Comparison of ENCODE assay signal across 26 cellular contexts in genomic region chr6:104642871-104643270, GRCh38.
DNase-seq lines count a peak whose midpoint lies in the region; ATAC-seq and TF ChIP-seq lines count a peak whose summit lies in the region.
"Had no signal": no experiment of that assay in that cellular context is flagged by ENCODE, and none has a peak within 500 bp of the region (broad histone marks: within the 10 kb centered on the region; RNA-seq: fewer than 3 reads in every experiment).

No MANE protein-coding gene starts in this region.

- peak overlapping the region; percentile 45 for H3K4me2 ChIP-seq in DOHH2 (ENCODE audit: low read length)

- no peak for TF ChIP-seq CTCF in DOHH2 (IDR thresholded peaks at IDR 0.05; ENCODE audit: low read depth, low read length, poor library complexity, severe bottlenecking)
- TF ChIP-seq CTCF in choroid plexus epithelial cell (conservative IDR thresholded peaks at IDR 0.05; ENCODE audit: low read depth, low read length), result no peak
- TF ChIP-seq CTCF in osteocyte (IDR thresholded peaks at IDR 0.05), result no peak
- no peak for TF ChIP-seq CTCF in testis (IDR thresholded peaks at IDR 0.05)
- TF ChIP-seq CTCF in mucosa of descending colon (IDR thresholded peaks at IDR 0.05), result no peak
- no peak for TF ChIP-seq CTCF in RWPE1 (conservative IDR thresholded peaks at IDR 0.05; ENCODE audit: low read depth)

- H3K9me2 ChIP-seq in DOHH2 (replicated peaks; ENCODE audit: control insufficient read depth, low read length), result no peaks in the 10 kb centered on the region

- H3K4me1 ChIP-seq in DOHH2 (ENCODE audit: control insufficient read depth, low read length), result peaks cover 81% of the 10 kb centered on the region
- H3K4me1 ChIP-seq in testis, result no peaks in the 10 kb centered on the region
- no peaks in the 10 kb centered on the region for H3K4me1 ChIP-seq in mucosa of descending colon (ENCODE audit: low read depth)
- H3K4me1 ChIP-seq: colonic mucosa, Peyer's patch, psoas muscle, uterus had no signal

- H3K9me3 ChIP-seq in DOHH2 (ENCODE audit: control insufficient read depth, insufficient read depth, low read length), result peaks cover 9% of the 10 kb centered on the region; the same call in 1 of the 2 replicates
- H3K9me3 ChIP-seq in testis, result no peaks in the 10 kb centered on the region
- no peaks in the 10 kb centered on the region for H3K9me3 ChIP-seq in mucosa of descending colon
- H3K9me3 ChIP-seq: colonic mucosa, heart right ventricle, Peyer's patch, psoas muscle, SJSA1, uterus had no signal

- intact Hi-C loops in testis (cut with DNase I; ENCODE audit: low total_unique reads), result no loop called here
- intact Hi-C loops in mucosa of descending colon (cut with DNase I, micrococcal nuclease), result no loop called here

- peaks cover 27% of the 10 kb centered on the region for H3F3A ChIP-seq in DOHH2 (ENCODE audit: control insufficient read depth, insufficient read depth)

- DNase-seq in M059J (ENCODE audit: low read depth) (peak; percentile 65), choroid plexus epithelial cell (ENCODE audit: low read depth) (peak; percentile 45), osteocyte (ENCODE audit: extremely low spot score, unreplicated experiment) (no peak), testis (no peak), mucosa of descending colon (no peak), RWPE1 (ENCODE audit: low spot score) (no peak)
- no peak for DNase-seq in activated naive CD4-positive, alpha-beta T cell treated with anti-CD3 and anti-CD28 coated beads, Interleukin-2, amount 50 U/mL, for 16 hours
- DNase-seq: activated CD4-positive, alpha-beta T cell treated with anti-CD3 and anti-CD28 coated beads, Interleukin-2, amount 50 U/mL, for 1 hour; activated CD8-positive, alpha-beta memory T cell treated with anti-CD3 and anti-CD28 coated beads, Interleukin-2, amount 50 U/mL, for 4 hours; activated naive CD8-positive, alpha-beta T cell treated with anti-CD3 and anti-CD28 coated beads, Interleukin-2, amount 10 ng/mL, durations not matched to agents 7 days and 5 days; AML-193; colonic mucosa; DMS79; heart right ventricle; NCI-H1105; NCI-H2029; NCI-H2227 treated with DMSO at 0.1 percent for 48 hours; Peyer's patch; psoas muscle; substantia nigra; T-helper 17 cell; uterus had no signal

- H3K4me3 Mint-ChIP-seq in osteocyte (ENCODE audit: unreplicated experiment), result no peak overlapping the region
- H3K4me3 Mint-ChIP-seq: activated naive CD8-positive, alpha-beta T cell treated with anti-CD3 and anti-CD28 coated beads, Interleukin-2, amount 10 ng/mL, durations not matched to agents 7 days and 5 days; T-helper 17 cell had no signal

- H3K27me3 Mint-ChIP-seq in osteocyte (ENCODE audit: unreplicated experiment), result no peaks in the 10 kb centered on the region
- H3K27me3 Mint-ChIP-seq: activated naive CD8-positive, alpha-beta T cell treated with anti-CD3 and anti-CD28 coated beads, Interleukin-2, amount 10 ng/mL, durations not matched to agents 7 days and 5 days had no signal

- H3K4me3 ChIP-seq in DOHH2 (ENCODE audit: low read length) (peak overlapping the region; percentile 18), choroid plexus epithelial cell (ENCODE audit: low read depth, low read length) (no peak overlapping the region), testis (no peak overlapping the region), mucosa of descending colon (no peak overlapping the region)
- H3K4me3 ChIP-seq: colonic mucosa, heart right ventricle, Peyer's patch, psoas muscle, SJSA1, uterus had no signal

- no peaks in the 10 kb centered on the region for H3K27me3 ChIP-seq in DOHH2 (ENCODE audit: control insufficient read depth, low read length)
- H3K27me3 ChIP-seq in testis, result no peaks in the 10 kb centered on the region
- H3K27me3 ChIP-seq: colonic mucosa, heart right ventricle, Peyer's patch, SJSA1, uterus had no signal

- no peaks in the 10 kb centered on the region for H4K20me1 ChIP-seq in DOHH2 (ENCODE audit: control insufficient read depth, insufficient read depth, low read depth, low read length)

- H3K27ac ChIP-seq in DOHH2 (ENCODE audit: low read depth, low read length) (peak overlapping the region; percentile 52), testis (no peak overlapping the region), RWPE1 (no peak overlapping the region)
- H3K27ac ChIP-seq: colonic mucosa, heart right ventricle, Peyer's patch, psoas muscle, SJSA1, uterus had no signal

- no peaks in the 10 kb centered on the region for H3K79me2 ChIP-seq in DOHH2 (ENCODE audit: control insufficient read depth, low read length)

- 76 to 78% methylated on average over 2 of the region's 2 CpGs for WGBS in testis, 2 donors

- no peaks in the 10 kb centered on the region for H3K9me3 Mint-ChIP-seq in osteocyte (ENCODE audit: unreplicated experiment)
- H3K9me3 Mint-ChIP-seq: activated naive CD8-positive, alpha-beta T cell treated with anti-CD3 and anti-CD28 coated beads, Interleukin-2, amount 10 ng/mL, durations not matched to agents 7 days and 5 days; activated T-helper 2 cell treated with anti-CD3 and anti-CD28 coated beads, Interferon-gamma antibody, Interleukin-2, Interleukin-4, amounts not matched to agents 10 μg/mL and 5 μg/mL and 100 μg/mL, durations not matched to agents 14 hours and 24 hours and 36 hours had no signal

- H3K27ac Mint-ChIP-seq in osteocyte (ENCODE audit: unreplicated experiment), result peak overlapping the region; percentile 58
- H3K27ac Mint-ChIP-seq: activated naive CD8-positive, alpha-beta T cell treated with anti-CD3 and anti-CD28 coated beads, Interleukin-2, amount 10 ng/mL, durations not matched to agents 7 days and 5 days; activated T-helper 2 cell treated with anti-CD3 and anti-CD28 coated beads, Interferon-gamma antibody, Interleukin-2, Interleukin-4, amounts not matched to agents 10 μg/mL and 5 μg/mL and 100 μg/mL, durations not matched to agents 14 hours and 24 hours and 36 hours; T-helper 17 cell had no signal

- peaks cover 3% of the 10 kb centered on the region; the same call in 1 of the 2 replicates for H3K36me3 ChIP-seq in DOHH2 (ENCODE audit: control insufficient read depth, low read length)
- H3K36me3 ChIP-seq in testis (ENCODE audit: low read depth, missing control alignments), result no peaks in the 10 kb centered on the region
- no peaks in the 10 kb centered on the region for H3K36me3 ChIP-seq in mucosa of descending colon (ENCODE audit: low read depth)
- H3K36me3 ChIP-seq: colonic mucosa, heart right ventricle, Peyer's patch, SJSA1, uterus had no signal

- H3K36me3 Mint-ChIP-seq in osteocyte (ENCODE audit: unreplicated experiment), result no peaks in the 10 kb centered on the region
- H3K36me3 Mint-ChIP-seq: activated naive CD8-positive, alpha-beta T cell treated with anti-CD3 and anti-CD28 coated beads, Interleukin-2, amount 10 ng/mL, durations not matched to agents 7 days and 5 days had no signal

- POLR2A ChIA-PET in RWPE1 (lab: Yijun Ruan, JAX; ENCODE audit: low non-redundant PET), result no interaction called here

- no peak for TF ChIP-seq POLR2A in testis (IDR thresholded peaks at IDR 0.05)

- no peak for ATAC-seq in mucosa of descending colon
- ATAC-seq: heart right ventricle, left lobe of liver, psoas muscle, T-helper 17 cell had no signal

- H3K4me1 Mint-ChIP-seq in osteocyte (ENCODE audit: unreplicated experiment), result peaks cover 51% of the 10 kb centered on the region

- CTCF ChIA-PET in RWPE1 (lab: Yijun Ruan, JAX), result no interaction called here

Comparison
In these comparisons a context has a peak if more than half of its experiments do, and no peak if none do; other contexts are left out.
1. DNase-seq: peak in M059J (single experiment) and choroid plexus epithelial cell (single experiment); none in osteocyte (single experiment), testis (single experiment), mucosa of descending colon (0 of 3), activated naive CD4-positive, alpha-beta T cell treated with anti-CD3 and anti-CD28 coated beads, Interleukin-2, amount 50 U/mL, for 16 hours (single experiment) and RWPE1 (single experiment).